In the genomic region with DNA sequence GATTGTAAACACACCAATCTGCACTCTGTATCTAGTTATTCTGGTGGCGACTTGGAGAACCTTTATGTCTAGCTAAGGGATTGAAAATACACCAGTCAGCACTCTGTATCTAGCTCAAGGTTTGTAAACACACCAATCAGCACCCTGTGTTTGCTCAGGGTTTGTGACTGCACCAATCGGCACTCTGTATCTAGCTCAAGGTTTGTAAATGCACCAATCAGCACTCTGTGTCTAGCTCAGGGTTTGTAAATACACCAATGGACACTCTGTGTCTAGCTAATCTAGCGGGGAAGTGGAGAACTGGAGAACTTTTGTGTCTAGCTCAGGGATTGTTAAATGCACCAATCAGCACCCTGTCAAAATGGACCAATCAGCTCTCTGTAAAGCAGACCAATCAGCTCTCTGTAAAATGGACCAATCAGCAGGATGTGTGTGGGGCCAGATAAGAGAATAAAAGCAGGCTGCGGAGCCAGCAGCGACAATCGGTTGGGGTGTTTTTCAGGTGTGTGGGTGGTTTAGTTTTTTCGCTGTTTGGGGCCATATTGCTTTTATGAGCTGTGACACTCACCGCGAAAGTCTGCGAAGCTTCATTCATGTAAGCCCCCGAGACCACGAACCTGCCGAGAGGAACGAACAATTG, we compare ENCODE assay signal across 1 cellular context.
TF ChIP-seq lines count a peak whose summit lies in the region.

No MANE protein-coding gene starts in this region.

TF ChIP-seq in K562, 482 proteins besides CTCF, POLR2A, EP300 and RAD21:
- TF ChIP-seq MAFG (tag; conservative IDR thresholded peaks at IDR 0.05) (0 out of 2 replicates have a peak, but pooled peaks have one; percentile 14), ZNF316 (IDR thresholded peaks at IDR 0.05) (peak; percentile 42), ASH1L (IDR thresholded peaks at IDR 0.05; ENCODE audit: borderline replicate concordance, low read depth, partially characterized antibody) (peak; percentile 48), CC2D1A (IDR thresholded peaks at IDR 0.05) (peak; percentile 51; the same call in 1 of the 2 replicates), NFYB (IDR thresholded peaks at IDR 0.05; ENCODE audit: extremely low read depth, insufficient read length) (peak; percentile 66)
- TF ChIP-seq, protein P1, sequence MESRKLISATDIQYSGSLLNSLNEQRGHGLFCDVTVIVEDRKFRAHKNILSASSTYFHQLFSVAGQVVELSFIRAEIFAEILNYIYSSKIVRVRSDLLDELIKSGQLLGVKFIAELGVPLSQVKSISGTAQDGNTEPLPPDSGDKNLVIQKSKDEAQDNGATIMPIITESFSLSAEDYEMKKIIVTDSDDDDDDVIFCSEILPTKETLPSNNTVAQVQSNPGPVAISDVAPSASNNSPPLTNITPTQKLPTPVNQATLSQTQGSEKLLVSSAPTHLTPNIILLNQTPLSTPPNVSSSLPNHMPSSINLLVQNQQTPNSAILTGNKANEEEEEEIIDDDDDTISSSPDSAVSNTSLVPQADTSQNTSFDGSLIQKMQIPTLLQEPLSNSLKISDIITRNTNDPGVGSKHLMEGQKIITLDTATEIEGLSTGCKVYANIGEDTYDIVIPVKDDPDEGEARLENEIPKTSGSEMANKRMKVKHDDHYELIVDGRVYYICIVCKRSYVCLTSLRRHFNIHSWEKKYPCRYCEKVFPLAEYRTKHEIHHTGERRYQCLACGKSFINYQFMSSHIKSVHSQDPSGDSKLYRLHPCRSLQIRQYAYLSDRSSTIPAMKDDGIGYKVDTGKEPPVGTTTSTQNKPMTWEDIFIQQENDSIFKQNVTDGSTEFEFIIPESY (CRISPR knock-in tag; IDR thresholded peaks at IDR 0.05), result 0 out of 2 replicates have a peak, but pooled peaks have one; percentile 19
TF ChIP-seq in K562: peak in this region for 6; not testable (repeated sequence) for 476.
